In genomic region chr2:239268549-239268948, GRCh38 we compare ENCODE assay signal across 1 cellular context.
TF ChIP-seq lines count a peak whose summit lies in the region.

No MANE protein-coding gene starts in this region.

TF ChIP-seq in IMR-90, 13 proteins besides CTCF, POLR2A, EP300 and RAD21 (continued from another document):
- TF ChIP-seq BHLHE40 (IDR thresholded peaks at IDR 0.05; ENCODE audit: low read depth, low read length) = no peak
